ENCODE assay signal across 2 cellular contexts in the genomic region with DNA sequence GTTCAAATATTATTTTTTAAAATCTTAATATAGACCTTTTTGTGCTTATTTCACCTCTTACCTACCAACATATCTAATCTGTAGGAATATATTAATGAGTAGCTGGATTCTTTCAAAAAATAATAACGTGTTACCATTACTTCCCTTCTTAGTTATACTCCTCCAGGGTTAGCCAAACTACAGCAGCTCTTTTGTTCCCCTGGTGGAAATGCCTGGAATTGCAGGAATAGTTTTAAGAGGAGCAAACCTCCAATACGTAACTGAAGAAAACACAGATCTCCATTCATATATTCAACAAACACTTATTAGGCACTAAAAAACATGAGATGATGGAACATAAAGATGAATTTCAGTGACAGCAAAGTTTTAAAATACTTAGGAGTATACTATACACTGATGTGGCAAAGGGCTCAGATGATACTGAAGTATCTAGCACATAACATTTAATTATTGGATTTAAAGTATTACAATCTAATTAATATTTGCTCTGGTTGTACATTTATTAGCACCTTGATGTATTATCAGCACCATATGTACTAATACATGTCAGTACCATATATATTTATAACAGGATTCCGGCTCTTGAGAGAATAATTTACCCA.
TF ChIP-seq lines count a peak whose summit lies in the region.

No MANE protein-coding gene starts in this region.

TF ChIP-seq in SK-N-SH, 30 proteins besides CTCF, POLR2A, EP300 and RAD21:
- TF ChIP-seq, protein P1, sequence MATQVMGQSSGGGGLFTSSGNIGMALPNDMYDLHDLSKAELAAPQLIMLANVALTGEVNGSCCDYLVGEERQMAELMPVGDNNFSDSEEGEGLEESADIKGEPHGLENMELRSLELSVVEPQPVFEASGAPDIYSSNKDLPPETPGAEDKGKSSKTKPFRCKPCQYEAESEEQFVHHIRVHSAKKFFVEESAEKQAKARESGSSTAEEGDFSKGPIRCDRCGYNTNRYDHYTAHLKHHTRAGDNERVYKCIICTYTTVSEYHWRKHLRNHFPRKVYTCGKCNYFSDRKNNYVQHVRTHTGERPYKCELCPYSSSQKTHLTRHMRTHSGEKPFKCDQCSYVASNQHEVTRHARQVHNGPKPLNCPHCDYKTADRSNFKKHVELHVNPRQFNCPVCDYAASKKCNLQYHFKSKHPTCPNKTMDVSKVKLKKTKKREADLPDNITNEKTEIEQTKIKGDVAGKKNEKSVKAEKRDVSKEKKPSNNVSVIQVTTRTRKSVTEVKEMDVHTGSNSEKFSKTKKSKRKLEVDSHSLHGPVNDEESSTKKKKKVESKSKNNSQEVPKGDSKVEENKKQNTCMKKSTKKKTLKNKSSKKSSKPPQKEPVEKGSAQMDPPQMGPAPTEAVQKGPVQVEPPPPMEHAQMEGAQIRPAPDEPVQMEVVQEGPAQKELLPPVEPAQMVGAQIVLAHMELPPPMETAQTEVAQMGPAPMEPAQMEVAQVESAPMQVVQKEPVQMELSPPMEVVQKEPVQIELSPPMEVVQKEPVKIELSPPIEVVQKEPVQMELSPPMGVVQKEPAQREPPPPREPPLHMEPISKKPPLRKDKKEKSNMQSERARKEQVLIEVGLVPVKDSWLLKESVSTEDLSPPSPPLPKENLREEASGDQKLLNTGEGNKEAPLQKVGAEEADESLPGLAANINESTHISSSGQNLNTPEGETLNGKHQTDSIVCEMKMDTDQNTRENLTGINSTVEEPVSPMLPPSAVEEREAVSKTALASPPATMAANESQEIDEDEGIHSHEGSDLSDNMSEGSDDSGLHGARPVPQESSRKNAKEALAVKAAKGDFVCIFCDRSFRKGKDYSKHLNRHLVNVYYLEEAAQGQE (IDR thresholded peaks at IDR 0.05; ENCODE audit: low read depth, low read length), result no peak
- TF ChIP-seq NRF1 (IDR thresholded peaks at IDR 0.05; ENCODE audit: low read depth, low read length) (no peak), JUND (IDR thresholded peaks at IDR 0.05) (no peak), RFX5 (IDR thresholded peaks at IDR 0.05; ENCODE audit: low read length) (no peak), TCF12 (IDR thresholded peaks at IDR 0.05) (no peak), POLR2AphosphoS5 (IDR thresholded peaks at IDR 0.05; ENCODE audit: low read depth, low read length) (no peak), FOSL2 (IDR thresholded peaks at IDR 0.05; ENCODE audit: borderline replicate concordance, low read depth) (no peak), ELF1 (IDR thresholded peaks at IDR 0.05) (no peak), CHD2 (IDR thresholded peaks at IDR 0.05; ENCODE audit: low read length, partially characterized antibody) (no peak), USF2 (IDR thresholded peaks at IDR 0.05; ENCODE audit: borderline replicate concordance, low read depth, low read length) (no peak), GABPA (IDR thresholded peaks at IDR 0.05; ENCODE audit: low read depth) (no peak), TAF1 (IDR thresholded peaks at IDR 0.05; ENCODE audit: borderline replicate concordance, low read depth, low read length) (no peak), YY1 (IDR thresholded peaks at IDR 0.05; ENCODE audit: low read depth) (no peak), SMC3 (IDR thresholded peaks at IDR 0.05; ENCODE audit: low read depth, low read length) (no peak), FOXM1 (IDR thresholded peaks at IDR 0.05; ENCODE audit: low read depth) (no peak)
- TF ChIP-seq, protein P2, sequence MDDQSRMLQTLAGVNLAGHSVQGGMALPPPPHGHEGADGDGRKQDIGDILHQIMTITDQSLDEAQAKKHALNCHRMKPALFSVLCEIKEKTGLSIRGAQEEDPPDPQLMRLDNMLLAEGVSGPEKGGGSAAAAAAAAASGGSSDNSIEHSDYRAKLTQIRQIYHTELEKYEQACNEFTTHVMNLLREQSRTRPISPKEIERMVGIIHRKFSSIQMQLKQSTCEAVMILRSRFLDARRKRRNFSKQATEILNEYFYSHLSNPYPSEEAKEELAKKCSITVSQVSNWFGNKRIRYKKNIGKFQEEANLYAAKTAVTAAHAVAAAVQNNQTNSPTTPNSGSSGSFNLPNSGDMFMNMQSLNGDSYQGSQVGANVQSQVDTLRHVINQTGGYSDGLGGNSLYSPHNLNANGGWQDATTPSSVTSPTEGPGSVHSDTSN (IDR thresholded peaks at IDR 0.05), result no peak

TF ChIP-seq in SK-N-SH treated with all-trans-retinoic acid at 6 μM for 48 hours, 23 proteins besides CTCF, POLR2A, EP300 and RAD21 (continued from another document):
- no peak for TF ChIP-seq POU6F1 (CRISPR knock-in tag; IDR thresholded peaks at IDR 0.05; ENCODE audit: borderline replicate concordance, low read depth)
- no peak for TF ChIP-seq TOX (CRISPR knock-in tag; IDR thresholded peaks at IDR 0.05; ENCODE audit: borderline replicate concordance)
- TF ChIP-seq ESRRG (CRISPR knock-in tag; IDR thresholded peaks at IDR 0.05), result no peak
- no peak for TF ChIP-seq OSR1 (CRISPR knock-in tag; IDR thresholded peaks at IDR 0.05)
- TF ChIP-seq ZNF8 (CRISPR knock-in tag; IDR thresholded peaks at IDR 0.05), result no peak
